8 cellular contexts compared by ENCODE assay signal in the genomic region with DNA sequence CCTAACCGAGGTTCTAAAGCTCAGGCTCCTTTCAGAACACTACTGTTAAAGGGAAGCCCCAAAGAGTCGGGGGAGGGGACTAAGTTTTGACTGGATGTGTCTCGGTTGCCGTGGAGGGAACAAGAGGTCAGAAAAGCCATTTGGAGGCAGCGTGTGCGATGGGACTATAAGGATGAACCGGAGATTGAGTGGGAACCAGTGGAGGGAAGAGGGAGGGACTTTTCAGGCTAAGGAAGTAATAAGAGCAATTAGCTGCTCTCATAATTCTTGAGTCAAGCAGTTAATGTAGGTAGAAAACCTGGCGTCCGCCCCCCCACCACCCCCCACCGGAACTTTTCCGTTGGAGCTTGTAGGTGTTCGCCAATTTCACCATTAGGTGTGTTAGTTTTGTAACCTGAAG. TPM values are rescaled to one million over a fixed set of nuclear protein-coding genes. Genes with fewer than 3 reads are reported as not detected.
A peak's percentile ranks its signal among the peaks of the same experiment; 100 is the strongest.
DNase-seq lines count a peak whose midpoint lies in the region; ATAC-seq and TF ChIP-seq lines count a peak whose summit lies in the region.

No MANE protein-coding gene starts in this region.

- 0 to 2% methylated on average over 6 to 12 of the region's 12 CpGs for WGBS in gastroesophageal sphincter (ENCODE audit: low coverage in 1 of 2), 2 donors

- no peak for TF ChIP-seq POLR2A in gastroesophageal sphincter (IDR thresholded peaks at IDR 0.05)

- ATAC-seq in HG02678 (IDR thresholded peaks at IDR 0.05; ENCODE audit: unreplicated experiment), result peak; percentile 24
- ATAC-seq in activated T-cell treated with anti-CD3 and anti-CD28 coated beads, Interleukin-2, amount 50 U/mL, for 72 hours (replicated peaks in 1 of 2), result peak; percentile 12 to 30
- peak; percentile 26 for ATAC-seq in gastroesophageal sphincter

- H3K9me3 ChIP-seq in gastroesophageal sphincter (no peaks in the 10 kb centered on the region), neutrophil (no peaks in the 10 kb centered on the region)

- peaks cover 4% of the 10 kb centered on the region in 2 donors for H3K36me3 Mint-ChIP-seq in activated T-cell treated with anti-CD3 and anti-CD28 coated beads, Interleukin-2, amount 50 U/mL, for 72 hours (ENCODE audit: insufficient read depth in 2 of 2)

- H3K4me1 Mint-ChIP-seq in activated T-cell treated with anti-CD3 and anti-CD28 coated beads, Interleukin-2, amount 50 U/mL, for 72 hours (ENCODE audit: low read depth), result peaks cover 36% of the 10 kb centered on the region

- TF ChIP-seq EP300 in gastroesophageal sphincter (IDR thresholded peaks at IDR 0.05), result no peak

- H3K4me3 Mint-ChIP-seq in activated T-cell treated with anti-CD3 and anti-CD28 coated beads, Interleukin-2, amount 50 U/mL, for 72 hours, result peak overlapping the region; percentile 95 to 96

- no peaks in the 10 kb centered on the region for H3K9me3 Mint-ChIP-seq in activated T-cell treated with anti-CD3 and anti-CD28 coated beads, Interleukin-2, amount 50 U/mL, for 72 hours

- no peaks in the 10 kb centered on the region for H3K27me3 Mint-ChIP-seq in activated T-cell treated with anti-CD3 and anti-CD28 coated beads, Interleukin-2, amount 50 U/mL, for 72 hours (ENCODE audit: low read depth)

- H3K27ac ChIP-seq in gastroesophageal sphincter (peak overlapping the region; percentile 88 to 97 (median 93)), neutrophil (peak overlapping the region; percentile 90)

- no peaks in the 10 kb centered on the region for H3K27me3 ChIP-seq in gastroesophageal sphincter
- no peaks in the 10 kb centered on the region for H3K27me3 ChIP-seq in neutrophil

- TF ChIP-seq CTCF in gastroesophageal sphincter (IDR thresholded peaks at IDR 0.05) (no peak), neutrophil (IDR thresholded peaks at IDR 0.05) (no peak)

- H3K4me1 ChIP-seq in gastroesophageal sphincter (peaks cover 0 to 40% (median 12%) of the 10 kb centered on the region in 3 donors), neutrophil (ENCODE audit: control insufficient read depth in 1 of 2, insufficient read depth in 1 of 2, low read depth in 1 of 2, low read length in 1 of 2) (peaks cover 19 to 22% of the 10 kb centered on the region in 2 experiments)

- H3K36me3 ChIP-seq in gastroesophageal sphincter (no peaks in the 10 kb centered on the region), neutrophil (no peaks in the 10 kb centered on the region)

- peak; percentile 52 for DNase-seq in NCI-H2107 treated with DMSO at 0.1 percent for 48 hours (lab: John Stamatoyannopoulos, UW; ENCODE audit: unreplicated experiment)
- no peak for DNase-seq in NCI-H2107 (lab: John Stamatoyannopoulos, UW)
- DNase-seq in NCI-H2227 treated with DMSO at 0.1 percent for 48 hours (lab: John Stamatoyannopoulos, UW), result peak; percentile 61
- DNase-seq in activated T-cell treated with anti-CD3 and anti-CD28 coated beads, Interleukin-2, amount 50 U/mL, for 72 hours, result peak; percentile 41 to 48
- DNase-seq in T1000 (lab: John Stamatoyannopoulos, UW), result no peak

- H3K27ac Mint-ChIP-seq in activated T-cell treated with anti-CD3 and anti-CD28 coated beads, Interleukin-2, amount 50 U/mL, for 72 hours, result peak overlapping the region; percentile 98

- H3K4me3 ChIP-seq in gastroesophageal sphincter, result peak overlapping the region; percentile 77 to 85
- H3K4me3 ChIP-seq in neutrophil (ENCODE audit: low read depth in 1 of 2, low read length in 1 of 2), result peak overlapping the region; percentile 69 to 77

RNA-seq across cellular contexts. Expression of gene AKAP9, which starts 0.5 kb away (rescaled TPM):
- 10 to 100 TPM; 31.5 to 33.4 TPM for total RNA-seq in activated T-cell treated with anti-CD3 and anti-CD28 coated beads, Interleukin-2, amount 50 U/mL, for 72 hours
- total RNA-seq in gastroesophageal sphincter, result 10 to 100 TPM; 38.5 to 99.0 (median 50.8) TPM

RNA-seq across cellular contexts. Expression of gene MTERF1, which starts 59.7 kb away (rescaled TPM):
- 10 to 100 TPM; 15.6 to 23.4 TPM for total RNA-seq in activated T-cell treated with anti-CD3 and anti-CD28 coated beads, Interleukin-2, amount 50 U/mL, for 72 hours
- 10 to 100 TPM in 1 of 4 donors, 1 to 10 TPM in 3; 4.4 to 12.5 (median 7.1) TPM for total RNA-seq in gastroesophageal sphincter

Comparison
In these comparisons a context has a peak if more than half of its experiments do, and no peak if none do; other contexts are left out.
1. DNase-seq: peak in NCI-H2107 treated with DMSO at 0.1 percent for 48 hours (single experiment), NCI-H2227 treated with DMSO at 0.1 percent for 48 hours (single experiment) and activated T-cell treated with anti-CD3 and anti-CD28 coated beads, Interleukin-2, amount 50 U/mL, for 72 hours (2 of 2); none in NCI-H2107 (single experiment) and T1000 (single experiment).
2. Peak in every context shown above with its lines, with median percentiles within 50 percentile points of each other: ATAC-seq.